Comparison of ENCODE assay signal across 34 cellular contexts in the genomic region with DNA sequence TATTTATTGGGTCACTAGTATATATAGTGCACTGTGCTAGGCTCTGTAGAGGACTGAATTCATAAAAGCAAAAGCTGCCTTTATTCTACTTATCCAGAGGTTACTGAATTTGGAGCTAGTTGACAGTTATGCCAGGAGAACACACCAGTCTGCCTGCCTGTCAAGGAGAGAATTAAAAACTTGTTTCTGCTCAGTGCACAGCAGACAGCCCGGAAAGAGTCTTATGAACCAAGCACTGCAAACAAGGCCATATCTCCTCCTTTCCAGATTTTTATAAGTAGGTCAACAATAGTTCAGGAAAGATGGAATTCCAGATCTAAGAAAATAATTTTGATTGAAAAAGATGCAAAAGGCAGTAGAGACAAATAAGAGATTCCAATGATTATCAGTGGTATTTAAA.
"Had no signal": no experiment of that assay in that cellular context is flagged by ENCODE, and none has a peak within 500 bp of the region (broad histone marks: within the 10 kb centered on the region; RNA-seq: fewer than 3 reads in every experiment).

No MANE protein-coding gene starts in this region.

- H3K36me3 ChIP-seq: MG63 had no signal

- H3K27ac ChIP-seq: KMS-11 had no signal

- H3K9ac ChIP-seq: KMS-11 had no signal

- H3K9me3 ChIP-seq: MG63 had no signal

- H3K4me3 ChIP-seq: MG63 had no signal

- DNase-seq: Karpas-422, Kasumi-1, KG1, MG63, MM.1S, MV-4-11, NCI-H1048, NCI-H1092, NCI-H1092 treated with DMSO at 0.1 percent for 48 hours, NCI-H1105, NCI-H1105 treated with DMSO at 0.1 percent for 48 hours, NCI-H1417, NCI-H1417 treated with DMSO at 0.1 percent for 48 hours, NCI-H1436, NCI-H146, NCI-H1694, NCI-H1694 treated with DMSO at 0.1 percent for 48 hours, NCI-H187, NCI-H187 treated with DMSO at 0.1 percent for 48 hours, NCI-H1930, NCI-H2029, NCI-H2029 treated with DMSO at 0.1 percent for 48 hours, NCI-H2081, NCI-H2081 treated with DMSO at 0.1 percent for 48 hours, NCI-H2107, NCI-H2171, NCI-H2171 treated with DMSO at 0.1 percent for 48 hours, NCI-H2227 treated with DMSO at 0.1 percent for 48 hours, NCI-H226, NCI-H345, NCI-H446 treated with DMSO at 0.1 percent for 48 hours, NCI-H510A, NCI-H510A treated with DMSO at 0.1 percent for 48 hours had no signal

- H3K4me2 ChIP-seq: KMS-11 had no signal

- H3K27me3 ChIP-seq: MG63 had no signal
